Comparison of ENCODE assay signal across 31 cellular contexts in the genomic region with DNA sequence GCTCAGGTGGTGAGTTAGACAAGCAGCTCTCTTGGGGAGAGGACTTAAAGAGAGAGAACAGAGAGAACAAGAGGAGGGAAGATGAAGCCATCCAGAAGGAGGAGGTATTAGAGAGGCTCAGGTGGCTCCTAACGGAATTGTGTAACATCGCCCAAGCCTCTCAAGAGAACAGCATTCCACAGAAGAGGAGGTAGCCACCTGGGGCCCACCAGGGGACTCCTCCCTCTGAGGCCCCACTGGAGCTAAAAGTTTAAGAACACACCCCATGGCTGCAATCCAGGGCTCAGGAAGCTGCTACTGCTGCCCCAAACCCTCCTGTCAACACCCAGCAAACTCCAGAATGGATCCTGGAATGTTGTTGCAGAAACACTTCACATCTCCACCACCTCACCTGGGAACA. TPM values are rescaled to one million over a fixed set of nuclear protein-coding genes. Genes with fewer than 3 reads are reported as not detected.
"Had no signal": no experiment of that assay in that cellular context is flagged by ENCODE, and none has a peak within 500 bp of the region (broad histone marks: within the 10 kb centered on the region; RNA-seq: fewer than 3 reads in every experiment).

No MANE protein-coding gene starts in this region.

- H3K4me3 ChIP-seq: pancreas, psoas muscle, skin epidermis, smooth muscle cell, spleen, suprapubic skin, testis, tibial artery, transverse colon, vagina had no signal

- H3K4me1 Mint-ChIP-seq: naive B cell; naive thymus-derived CD8-positive, alpha-beta T cell; stimulated activated memory B cell treated with anti-CD40 and anti-IgM and Interleukin-4, amounts not matched to agents 10 μg/mL and 1 μg/mL and 100 μg/mL, for 72 hours; stimulated activated naive CD8-positive, alpha-beta T cell treated with anti-CD3 and anti-CD28 coated beads, Interleukin-15, amount 100 ng/mL, for 72 hours had no signal

- H3K27ac Mint-ChIP-seq: naive B cell; natural killer cell treated with Interleukin-12 subunit alpha and Interleukin-12 subunit beta and Interleukin-15 and Interleukin-18, amount 100 ng/mL, for 72 hours; nephron progenitor cell; progenitor cell of endocrine pancreas; stimulated activated memory B cell treated with anti-CD40 and anti-IgM and Interleukin-4, amounts not matched to agents 10 μg/mL and 1 μg/mL and 100 μg/mL, for 72 hours; stimulated activated naive CD8-positive, alpha-beta T cell treated with anti-CD3 and anti-CD28 coated beads, Interleukin-15, amount 100 ng/mL, for 72 hours; type B pancreatic cell had no signal

- DNase-seq: naive B cell; nephron progenitor cell; nucleus accumbens; pancreas; psoas muscle; right cardiac atrium; spleen; stimulated activated CD4-positive, alpha-beta T cell treated with anti-CD3 and anti-CD28 coated beads, Interleukin-12 subunit alpha, Interleukin-12 subunit beta, amount 100 ng/mL, for 4 hours; stimulated activated CD4-positive, alpha-beta T cell treated with anti-CD3 and anti-CD28 coated beads, Interleukin-1b, Interleukin-23, amount 100 ng/mL, for 48 hours; stimulated activated CD4-positive, alpha-beta T cell treated with anti-CD3 and anti-CD28 coated beads, Interleukin-4, amount 100 ng/mL, for 1 hour; stimulated activated CD4-positive, alpha-beta T cell treated with anti-CD3 and anti-CD28 coated beads, Interleukin-4, amount 100 ng/mL, for 4 hours; stimulated activated CD8-positive, alpha-beta memory T cell treated with anti-CD3 and anti-CD28 coated beads, Interleukin-4, amount 100 ng/mL, for 48 hours; stimulated activated naive CD4-positive, alpha-beta T cell; stimulated activated naive CD8-positive, alpha-beta T cell treated with anti-CD3 and anti-CD28 coated beads, Interleukin-15, amount 100 ng/mL, for 72 hours; stimulated activated naive CD8-positive, alpha-beta T cell treated with anti-CD3 and anti-CD28 coated beads, Interleukin-15, Interleukin-2, amounts not matched to agents 100 U/mL and 50 U/mL, for 24 hours; substantia nigra; testis; transverse colon had no signal

- ATAC-seq: naive thymus-derived CD8-positive, alpha-beta T cell; natural killer cell treated with Interleukin-12 subunit alpha and Interleukin-12 subunit beta and Interleukin-15 and Interleukin-18, amount 100 ng/mL, for 72 hours; pancreas; psoas muscle; right cardiac atrium; sciatic nerve; stimulated activated memory B cell treated with anti-CD40 and anti-IgM and Interleukin-4, amounts not matched to agents 10 μg/mL and 1 μg/mL and 100 μg/mL, for 72 hours; stimulated activated naive CD8-positive, alpha-beta T cell treated with anti-CD3 and anti-CD28 coated beads, Interleukin-15, amount 100 ng/mL, for 72 hours; stimulated activated naive CD8-positive, alpha-beta T cell treated with anti-CD3 and anti-CD28 coated beads, Interleukin-15, Interleukin-2, amounts not matched to agents 100 U/mL and 50 U/mL, for 24 hours had no signal

- H3K9me3 Mint-ChIP-seq: natural killer cell treated with Interleukin-12 subunit alpha and Interleukin-12 subunit beta and Interleukin-15 and Interleukin-18, amount 100 ng/mL, for 72 hours; stimulated activated naive CD8-positive, alpha-beta T cell treated with anti-CD3 and anti-CD28 coated beads, Interleukin-15, amount 100 ng/mL, for 72 hours had no signal

- H3K4me3 Mint-ChIP-seq: naive thymus-derived CD8-positive, alpha-beta T cell; natural killer cell treated with Interleukin-12 subunit alpha and Interleukin-12 subunit beta and Interleukin-15 and Interleukin-18, amount 100 ng/mL, for 72 hours; nephron progenitor cell; neural crest cell; stimulated activated memory B cell treated with anti-CD40 and anti-IgM and Interleukin-4, amounts not matched to agents 10 μg/mL and 1 μg/mL and 100 μg/mL, for 72 hours; stimulated activated naive CD8-positive, alpha-beta T cell treated with anti-CD3 and anti-CD28 coated beads, Interleukin-15, amount 100 ng/mL, for 72 hours; type B pancreatic cell had no signal

- H3K36me3 Mint-ChIP-seq: natural killer cell treated with Interleukin-12 subunit alpha and Interleukin-12 subunit beta and Interleukin-15 and Interleukin-18, amount 100 ng/mL, for 72 hours; type B pancreatic cell had no signal

- H3K4me1 ChIP-seq: pancreas, psoas muscle, spleen, suprapubic skin, testis, tibial artery, transverse colon, vagina had no signal

- H3K27me3 ChIP-seq: pancreas, suprapubic skin, testis, transverse colon, vagina had no signal

- H3K36me3 ChIP-seq: neutrophil, pancreas, spleen, suprapubic skin, tibial artery, transverse colon, vagina had no signal

- H3K27me3 Mint-ChIP-seq: type B pancreatic cell had no signal

- H3K9me3 ChIP-seq: neutrophil, pancreas, suprapubic skin, testis, tibial artery, transverse colon, vagina had no signal

- H3K27ac ChIP-seq: neutrophil, pancreas, psoas muscle, spleen, suprapubic skin, testis, tibial artery, transverse colon, vagina had no signal

RNA-seq across cellular contexts. Expression of gene MDFI, which starts 23.6 kb away (rescaled TPM):
- total RNA-seq: naive thymus-derived CD8-positive, alpha-beta T cell; natural killer cell treated with Interleukin-12 subunit alpha and Interleukin-12 subunit beta and Interleukin-15 and Interleukin-18, amount 100 ng/mL, for 72 hours had no signal
